Comparison of ENCODE assay signal across 1 cellular context in genomic region chr13:80338781-80339577, GRCh38.
TF ChIP-seq lines count a peak whose summit lies in the region.

No MANE protein-coding gene starts in this region.

TF ChIP-seq in GM23338, 12 proteins besides CTCF, POLR2A, EP300 and RAD21 (continued from another document):
- no peak for TF ChIP-seq ZNF462 (CRISPR knock-in tag; IDR thresholded peaks at IDR 0.05)
